Comparison of ENCODE assay signal across 21 cellular contexts in the genomic region with DNA sequence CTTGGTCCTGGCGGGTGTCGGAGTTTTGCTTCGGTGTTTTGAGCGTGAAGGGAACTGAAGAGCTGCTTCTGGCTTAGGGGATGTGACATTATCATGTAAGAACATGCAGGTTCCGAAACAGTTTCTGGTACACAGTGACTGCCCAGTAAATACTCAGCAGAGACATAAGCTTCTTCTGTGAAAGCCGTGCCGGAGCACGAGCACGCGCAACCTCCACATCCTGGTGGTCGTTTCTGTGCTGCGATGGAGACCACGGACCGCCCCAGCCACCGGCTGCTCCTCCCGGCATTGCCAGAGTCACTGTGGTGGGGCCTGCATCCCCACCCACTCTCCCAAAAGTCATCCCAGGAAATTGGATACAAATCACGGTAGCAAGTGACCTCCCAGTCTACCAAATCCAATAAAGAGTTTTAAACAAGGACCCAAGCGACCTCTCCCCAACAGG. TPM values are rescaled to one million over a fixed set of nuclear protein-coding genes. Genes with fewer than 3 reads are reported as not detected.
DNase-seq lines count a peak whose midpoint lies in the region; ATAC-seq and TF ChIP-seq lines count a peak whose summit lies in the region.
"Had no signal": no experiment of that assay in that cellular context is flagged by ENCODE, and none has a peak within 500 bp of the region (broad histone marks: within the 10 kb centered on the region; RNA-seq: fewer than 3 reads in every experiment).

No MANE protein-coding gene starts in this region.

- H3K4me1 ChIP-seq in HEK293 (ENCODE audit: control insufficient read depth, insufficient read depth, low read length) (no peaks in the 10 kb centered on the region), vagina (no peaks in the 10 kb centered on the region)
- H3K4me1 ChIP-seq: HAP-1, Peyer's patch had no signal

- H3K4me3 ChIP-seq in HEK293 (ENCODE audit: low read depth, low read length): no peak overlapping the region
- H3K4me3 ChIP-seq in coronary artery: no peak overlapping the region
- no peak overlapping the region for H3K4me3 ChIP-seq in vagina
- H3K4me3 ChIP-seq: HAP-1, Peyer's patch had no signal

- intact Hi-C loops in vagina (cut with DNase I): no loop called here
- intact Hi-C loops in activated CD8-positive, alpha-beta T cell treated with anti-CD3 and anti-CD28 coated beads for 36 hours (cut with micrococcal nuclease): no loop called here

- H3K36me3 Mint-ChIP-seq in nephron (ENCODE audit: low read depth): peaks cover 12% of the 10 kb centered on the region
- H3K36me3 Mint-ChIP-seq in activated CD8-positive, alpha-beta T cell treated with anti-CD3 and anti-CD28 coated beads for 36 hours (ENCODE audit: low read depth): peaks cover 2% of the 10 kb centered on the region

- DNase-seq in coronary artery (ENCODE audit: low spot score): peak; percentile 11
- DNase-seq in vagina (ENCODE audit: extremely low spot score in 2 of 2): peak; percentile 43 to 67
- no peak for DNase-seq in NCI-H446 (lab: John Stamatoyannopoulos, UW)
- DNase-seq in activated CD8-positive, alpha-beta T cell treated with anti-CD3 and anti-CD28 coated beads for 36 hours: no peak
- DNase-seq in stimulated activated CD4-positive, alpha-beta T cell treated with anti-CD3 and anti-CD28 coated beads, Interleukin-1b, Interleukin-23, amount 100 ng/mL, for 48 hours: no peak
- DNase-seq: ACHN; DMS153; GDM1; NCI-H1092 treated with DMSO at 0.1 percent for 48 hours; NCI-H146; NCI-H2029 treated with DMSO at 0.1 percent for 48 hours; NCI-H510A; NCI-H748 treated with DMSO at 0.1 percent for 48 hours; NK-92 treated with Interleukin-12 subunit alpha and Interleukin-12 subunit beta, amount 100 ng/mL, for 24 hours; Peyer's patch had no signal

- no peaks in the 10 kb centered on the region for H3K27me3 ChIP-seq in vagina
- H3K27me3 ChIP-seq: Peyer's patch had no signal

- H3K27ac ChIP-seq in HEK293 (ENCODE audit: extremely low read depth, low read depth, low read length): no peak overlapping the region
- no peak overlapping the region for H3K27ac ChIP-seq in coronary artery
- H3K27ac ChIP-seq in vagina: no peak overlapping the region

- peak overlapping the region in 2 of 3 experiments; percentile 2 to 19 for H3K4me3 Mint-ChIP-seq in nephron
- H3K4me3 Mint-ChIP-seq in activated CD8-positive, alpha-beta T cell treated with anti-CD3 and anti-CD28 coated beads for 36 hours: no peak overlapping the region

- POLR2A ChIA-PET in HEK293 (lab: Yijun Ruan, JAX): no interaction called here
- POLR2A ChIA-PET in activated CD8-positive, alpha-beta T cell treated with anti-CD3 and anti-CD28 coated beads for 36 hours (lab: Charles Lee): no interaction called here

- H3K27me3 Mint-ChIP-seq in nephron (ENCODE audit: low read depth): no peaks in the 10 kb centered on the region
- H3K27me3 Mint-ChIP-seq in activated CD8-positive, alpha-beta T cell treated with anti-CD3 and anti-CD28 coated beads for 36 hours: peaks cover 6% of the 10 kb centered on the region

- ATAC-seq in activated CD8-positive, alpha-beta T cell treated with anti-CD3 and anti-CD28 coated beads for 36 hours: no peak

- peak overlapping the region; percentile 74 to 92 (median 85) for H3K27ac Mint-ChIP-seq in nephron
- H3K27ac Mint-ChIP-seq in activated CD8-positive, alpha-beta T cell treated with anti-CD3 and anti-CD28 coated beads for 36 hours: no peak overlapping the region

- peaks cover 37% of the 10 kb centered on the region for H3K9me3 Mint-ChIP-seq in nephron
- peaks cover 11% of the 10 kb centered on the region for H3K9me3 Mint-ChIP-seq in activated CD8-positive, alpha-beta T cell treated with anti-CD3 and anti-CD28 coated beads for 36 hours

- H3K9me3 ChIP-seq in HEK293 (ENCODE audit: control insufficient read depth, insufficient read depth, low read depth, low read length) (no peaks in the 10 kb centered on the region), vagina (no peaks in the 10 kb centered on the region)

- CTCF ChIA-PET in HEK293 (lab: Yijun Ruan, JAX): no interaction called here
- CTCF ChIA-PET in activated CD8-positive, alpha-beta T cell treated with anti-CD3 and anti-CD28 coated beads for 36 hours (lab: Charles Lee): no interaction called here

- H3K36me3 ChIP-seq in HEK293 (ENCODE audit: control insufficient read depth in 2 of 2, insufficient read depth in 1 of 2, low read length in 2 of 2) (no peaks in the 10 kb centered on the region), vagina (no peaks in the 10 kb centered on the region)
- H3K36me3 ChIP-seq: HAP-1, Peyer's patch had no signal

- TF ChIP-seq CTCF in HEK293 (tag by site-specific recombination; IDR thresholded peaks at IDR 0.05) (no peak), coronary artery (IDR thresholded peaks at IDR 0.05) (no peak), nephron (IDR thresholded peaks at IDR 0.05; ENCODE audit: unreplicated experiment in 3 of 3) (no peak), vagina (IDR thresholded peaks at IDR 0.05) (no peak)
- no peak for TF ChIP-seq CTCF in activated CD8-positive, alpha-beta T cell treated with anti-CD3 and anti-CD28 coated beads for 36 hours (IDR thresholded peaks at IDR 0.05)

- TF ChIP-seq POLR2A in vagina (IDR thresholded peaks at IDR 0.05): no peak

- peaks cover 45% of the 10 kb centered on the region for H3K4me1 Mint-ChIP-seq in nephron
- H3K4me1 Mint-ChIP-seq in activated CD8-positive, alpha-beta T cell treated with anti-CD3 and anti-CD28 coated beads for 36 hours (ENCODE audit: low read depth): no peaks in the 10 kb centered on the region

TF ChIP-seq in HEK293, 187 proteins besides CTCF, POLR2A, EP300 and RAD21:
- TF ChIP-seq ATF2 (tag by site-specific recombination; IDR thresholded peaks at IDR 0.05; ENCODE audit: low read depth) (no peak), ZNF514 (tag by site-specific recombination; IDR thresholded peaks at IDR 0.05) (no peak), ZFHX2 (tag by site-specific recombination; conservative IDR thresholded peaks at IDR 0.05) (peak; percentile 15; the same call in 1 of the 2 replicates)
TF ChIP-seq in HEK293: peak in this region for 1.

RNA-seq across cellular contexts. Expression of gene KIF25, which starts 18.7 kb away (rescaled TPM):
- not detected for total RNA-seq in vagina
- total RNA-seq in activated CD8-positive, alpha-beta T cell treated with anti-CD3 and anti-CD28 coated beads for 36 hours: not detected
- total RNA-seq: Daoy, LHCN-M2, Peyer's patch, SK-MEL-5 had no signal

Comparison
In these comparisons a context has a peak if more than half of its experiments do, and no peak if none do; other contexts are left out.
1. DNase-seq: peak in coronary artery (single experiment) and vagina (2 of 2); none in NCI-H446 (0 of 2), activated CD8-positive, alpha-beta T cell treated with anti-CD3 and anti-CD28 coated beads for 36 hours (single experiment) and stimulated activated CD4-positive, alpha-beta T cell treated with anti-CD3 and anti-CD28 coated beads, Interleukin-1b, Interleukin-23, amount 100 ng/mL, for 48 hours (single experiment).